In the genomic region with DNA sequence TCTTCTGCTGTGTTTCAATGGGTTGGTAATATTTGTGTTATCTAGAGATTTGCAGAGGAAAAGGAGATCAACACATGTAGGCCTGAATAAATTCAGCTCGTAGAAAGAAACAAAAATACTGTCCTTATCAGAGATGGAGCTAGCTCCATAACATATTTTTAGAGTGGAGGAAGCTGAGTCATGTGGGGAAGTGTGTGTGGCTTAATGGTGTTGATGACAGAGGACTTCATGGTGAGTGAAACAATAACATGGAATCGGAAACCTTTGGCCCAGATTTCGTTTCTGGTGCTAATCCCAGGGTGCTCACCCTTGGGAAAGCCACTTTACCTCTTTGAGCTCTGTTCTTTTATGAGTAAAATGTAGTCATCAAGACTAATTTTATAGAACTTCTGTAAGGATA, we compare ENCODE assay signal across 10 cellular contexts.
DNase-seq lines count a peak whose midpoint lies in the region; ATAC-seq, FAIRE-seq and TF ChIP-seq lines count a peak whose summit lies in the region.
"Had no signal": no experiment of that assay in that cellular context is flagged by ENCODE, and none has a peak within 500 bp of the region (broad histone marks: within the 10 kb centered on the region; RNA-seq: fewer than 3 reads in every experiment).

No MANE protein-coding gene starts in this region.

- no peaks in the 10 kb centered on the region for H3K9me3 ChIP-seq in small intestine (ENCODE audit: control insufficient read depth, low read depth)

- H3K4me1 ChIP-seq in small intestine (ENCODE audit: control insufficient read depth in 2 of 2, insufficient read depth in 1 of 2, low read depth in 1 of 2, low read length in 1 of 2), result no peaks in the 10 kb centered on the region

- intact Hi-C loops in activated CD8-positive, alpha-beta T cell treated with anti-CD3 and anti-CD28 coated beads for 36 hours (cut with micrococcal nuclease), result no loop called here

- no peaks in the 10 kb centered on the region for H3K27me3 Mint-ChIP-seq in activated CD8-positive, alpha-beta T cell treated with anti-CD3 and anti-CD28 coated beads for 36 hours
- H3K27me3 Mint-ChIP-seq: naive B cell had no signal

- H3K36me3 ChIP-seq in small intestine (ENCODE audit: control insufficient read depth in 2 of 2, insufficient read depth in 2 of 2, low read length in 2 of 2), result no peaks in the 10 kb centered on the region

- DNase-seq in amniotic epithelial cell (ENCODE audit: low read depth) (peak; percentile 44), renal cortical epithelial cell (ENCODE audit: low read depth) (peak; percentile 27), small intestine (no peak), OCI-M2 (lab: John Stamatoyannopoulos, UW; ENCODE audit: unreplicated experiment) (no peak)
- DNase-seq in activated CD8-positive, alpha-beta T cell treated with anti-CD3 and anti-CD28 coated beads for 36 hours, result no peak
- DNase-seq: erythroblast, naive B cell had no signal

- H3K4me3 ChIP-seq in small intestine (ENCODE audit: low read depth in 1 of 2, low read length in 2 of 2), result no peak overlapping the region

- peak; percentile 62 for ATAC-seq in GM18909 (IDR thresholded peaks at IDR 0.05; ENCODE audit: poor library complexity, unreplicated experiment)
- peak; percentile 49 for ATAC-seq in HG02884 (IDR thresholded peaks at IDR 0.05; ENCODE audit: unreplicated experiment)
- ATAC-seq in HG02970 (IDR thresholded peaks at IDR 0.05; ENCODE audit: low FRiP score, unreplicated experiment), result no peak
- no peak for ATAC-seq in activated CD8-positive, alpha-beta T cell treated with anti-CD3 and anti-CD28 coated beads for 36 hours

- H3K4me3 Mint-ChIP-seq in activated CD8-positive, alpha-beta T cell treated with anti-CD3 and anti-CD28 coated beads for 36 hours, result no peak overlapping the region
- H3K4me3 Mint-ChIP-seq: naive B cell had no signal

- H3K36me3 Mint-ChIP-seq in activated CD8-positive, alpha-beta T cell treated with anti-CD3 and anti-CD28 coated beads for 36 hours (ENCODE audit: low read depth), result no peaks in the 10 kb centered on the region
- H3K36me3 Mint-ChIP-seq: naive B cell had no signal

- POLR2A ChIA-PET in activated CD8-positive, alpha-beta T cell treated with anti-CD3 and anti-CD28 coated beads for 36 hours (lab: Charles Lee), result no interaction called here

- no peaks in the 10 kb centered on the region for H3K27me3 ChIP-seq in small intestine (ENCODE audit: control insufficient read depth in 2 of 2, insufficient read depth in 2 of 2, low read length in 2 of 2)

- 46 to 68% (median 54%) methylated on average over 3 of the region's 3 CpGs for WGBS in small intestine, 3 donors

- no peak for TF ChIP-seq CTCF in activated CD8-positive, alpha-beta T cell treated with anti-CD3 and anti-CD28 coated beads for 36 hours (IDR thresholded peaks at IDR 0.05)

- CTCF ChIA-PET in activated CD8-positive, alpha-beta T cell treated with anti-CD3 and anti-CD28 coated beads for 36 hours (lab: Charles Lee), result no interaction called here

- no peaks in the 10 kb centered on the region for H3K9me3 Mint-ChIP-seq in activated CD8-positive, alpha-beta T cell treated with anti-CD3 and anti-CD28 coated beads for 36 hours
- H3K9me3 Mint-ChIP-seq: naive B cell had no signal

- no peak for FAIRE-seq in small intestine (lab: Jason Lieb, UNC)

- no peak overlapping the region for H3K27ac ChIP-seq in small intestine (ENCODE audit: low read depth in 1 of 2, low read length in 1 of 2)

- H3K27ac Mint-ChIP-seq in activated CD8-positive, alpha-beta T cell treated with anti-CD3 and anti-CD28 coated beads for 36 hours, result no peak overlapping the region
- H3K27ac Mint-ChIP-seq: naive B cell had no signal

- no peaks in the 10 kb centered on the region for H3K4me1 Mint-ChIP-seq in activated CD8-positive, alpha-beta T cell treated with anti-CD3 and anti-CD28 coated beads for 36 hours (ENCODE audit: low read depth)
- H3K4me1 Mint-ChIP-seq: naive B cell had no signal

Comparison
In these comparisons a context has a peak if more than half of its experiments do, and no peak if none do; other contexts are left out.
1. ATAC-seq: peak in GM18909 (single experiment) and HG02884 (single experiment); none in HG02970 (single experiment) and activated CD8-positive, alpha-beta T cell treated with anti-CD3 and anti-CD28 coated beads for 36 hours (single experiment).
2. DNase-seq: peak in amniotic epithelial cell (single experiment) and renal cortical epithelial cell (single experiment); none in small intestine (single experiment), activated CD8-positive, alpha-beta T cell treated with anti-CD3 and anti-CD28 coated beads for 36 hours (single experiment) and OCI-M2 (single experiment).